Comparison of ENCODE assay signal across 35 cellular contexts in the genomic region with DNA sequence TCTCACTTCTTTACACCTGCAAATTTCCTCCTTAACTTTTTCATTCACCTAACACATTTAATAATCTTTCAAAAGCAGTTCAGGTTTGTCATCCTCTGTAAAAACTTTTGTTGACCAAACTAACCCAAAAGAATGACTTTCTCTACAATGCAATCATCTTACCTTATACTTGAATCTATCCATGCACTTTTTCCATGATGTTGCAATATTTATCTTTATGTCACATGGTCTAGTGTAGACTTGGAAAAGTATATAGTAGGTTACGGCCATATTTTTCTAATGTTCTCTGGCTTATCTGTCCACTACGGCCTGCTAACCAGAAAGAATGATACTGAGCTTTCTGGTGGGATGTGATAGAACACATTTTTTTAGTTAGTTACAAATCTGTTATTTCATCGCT.
"Had no signal": no experiment of that assay in that cellular context is flagged by ENCODE, and none has a peak within 500 bp of the region (broad histone marks: within the 10 kb centered on the region; RNA-seq: fewer than 3 reads in every experiment).

No MANE protein-coding gene starts in this region.

- H3K4me3 ChIP-seq: MG63 had no signal

- DNase-seq: Karpas-422, Kasumi-1, MG63, MM.1S, MV-4-11, NCI-H1048, NCI-H1092, NCI-H1092 treated with DMSO at 0.1 percent for 48 hours, NCI-H1105, NCI-H1105 treated with DMSO at 0.1 percent for 48 hours, NCI-H1417, NCI-H1417 treated with DMSO at 0.1 percent for 48 hours, NCI-H1436, NCI-H1436 treated with DMSO at 0.1 percent for 48 hours, NCI-H146, NCI-H1694, NCI-H1694 treated with DMSO at 0.1 percent for 48 hours, NCI-H187, NCI-H187 treated with DMSO at 0.1 percent for 48 hours, NCI-H1930, NCI-H2029, NCI-H2029 treated with DMSO at 0.1 percent for 48 hours, NCI-H2081, NCI-H2081 treated with DMSO at 0.1 percent for 48 hours, NCI-H2107, NCI-H2171, NCI-H2171 treated with DMSO at 0.1 percent for 48 hours, NCI-H2227 treated with DMSO at 0.1 percent for 48 hours, NCI-H226, NCI-H345, NCI-H446, NCI-H446 treated with DMSO at 0.1 percent for 48 hours, NCI-H510A, NCI-H510A treated with DMSO at 0.1 percent for 48 hours, NCI-H524 had no signal

- H3K9me3 ChIP-seq: MG63 had no signal

- H3K36me3 ChIP-seq: MG63 had no signal
